1 cellular context compared by ENCODE assay signal in genomic region chr1:6094801-6095505, GRCh38.
TF ChIP-seq lines count a peak whose summit lies in the region.

No MANE protein-coding gene starts in this region.

TF ChIP-seq in IMR-90, 13 proteins besides CTCF, POLR2A, EP300 and RAD21:
- TF ChIP-seq RCOR1 (IDR thresholded peaks at IDR 0.05; ENCODE audit: insufficient replicate concordance, low read length) (no peak), USF2 (IDR thresholded peaks at IDR 0.05; ENCODE audit: low read depth, low read length) (no peak), SMC3 (IDR thresholded peaks at IDR 0.05; ENCODE audit: low read depth, low read length) (no peak), CEBPB (IDR thresholded peaks at IDR 0.05; ENCODE audit: low read depth, low read length) (no peak), MAZ (IDR thresholded peaks at IDR 0.05; ENCODE audit: borderline replicate concordance, low read depth, low read length) (no peak), FOS (IDR thresholded peaks at IDR 0.05; ENCODE audit: low read depth, low read length) (no peak), RFX5 (IDR thresholded peaks at IDR 0.05; ENCODE audit: low read depth, low read length) (no peak), NFE2L2 (IDR thresholded peaks at IDR 0.05; ENCODE audit: low read depth, low read length) (no peak), CHD1 (IDR thresholded peaks at IDR 0.05; ENCODE audit: low read depth, low read length) (no peak), MXI1 (IDR thresholded peaks at IDR 0.05; ENCODE audit: borderline replicate concordance, low read depth, low read length) (no peak), MAFK (IDR thresholded peaks at IDR 0.05; ENCODE audit: low read depth, low read length) (no peak), ELK1 (IDR thresholded peaks at IDR 0.05; ENCODE audit: borderline replicate concordance, low read depth, low read length) (no peak), BHLHE40 (IDR thresholded peaks at IDR 0.05; ENCODE audit: low read depth, low read length) (no peak)
